In the genomic region with DNA sequence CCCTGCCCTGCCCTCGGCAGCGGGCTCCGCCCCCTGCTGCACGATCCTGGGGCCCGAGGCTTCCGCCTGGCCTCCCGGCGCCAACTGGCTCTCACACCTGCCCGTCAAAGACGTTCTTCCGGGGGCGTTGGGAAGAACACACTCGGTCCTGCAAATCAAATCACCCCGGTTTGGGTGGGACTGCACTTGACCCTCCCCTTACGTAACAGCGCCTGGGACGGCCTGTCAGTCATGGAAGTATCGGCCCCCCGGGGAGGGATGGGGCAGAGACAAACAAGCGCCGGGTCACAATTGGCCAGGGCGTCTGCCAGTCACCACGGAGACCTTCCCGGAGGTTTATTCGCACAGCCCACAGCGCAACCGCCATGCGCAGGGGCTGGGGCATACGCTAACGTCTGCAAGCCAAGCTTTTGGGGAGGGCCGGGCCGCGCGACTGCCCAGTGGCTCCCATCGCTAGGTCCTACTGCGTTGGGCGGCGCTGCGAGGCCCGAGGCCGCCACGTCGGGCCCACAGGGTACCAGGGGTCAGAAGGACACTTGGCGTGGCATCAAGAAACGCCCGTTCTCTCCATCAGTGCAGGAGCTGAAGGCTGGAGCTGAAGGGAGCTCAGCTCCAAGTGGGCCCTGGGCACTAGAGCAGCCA, we compare ENCODE assay signal across 8 cellular contexts. TPM values are rescaled to one million over a fixed set of nuclear protein-coding genes. Genes with fewer than 3 reads are reported as not detected.
DNase-seq lines count a peak whose midpoint lies in the region; ATAC-seq, FAIRE-seq and TF ChIP-seq lines count a peak whose summit lies in the region.

No MANE protein-coding gene starts in this region.

- H3K4me3 ChIP-seq in ascending aorta (peak overlapping the region; percentile 83 to 93), right atrium auricular region (peak overlapping the region; percentile 74 to 90), psoas muscle (peak overlapping the region; percentile 87)

- H3K36me3 Mint-ChIP-seq in T-helper 2 cell treated with Interferon-gamma antibody and Interleukin-4, amounts not matched to agents 5 μg/mL and 100 μg/mL, for 36 hours (ENCODE audit: low read depth) = peaks cover 20% of the 10 kb centered on the region

- H3K4me1 Mint-ChIP-seq in T-helper 2 cell treated with Interferon-gamma antibody and Interleukin-4, amounts not matched to agents 5 μg/mL and 100 μg/mL, for 36 hours (ENCODE audit: low read depth) = peaks cover 44% of the 10 kb centered on the region

- H3K27ac ChIP-seq in ascending aorta (peak overlapping the region; percentile 91 to 97), right atrium auricular region (peak overlapping the region; percentile 98), psoas muscle (peak overlapping the region; percentile 97)

- H3K27me3 ChIP-seq in ascending aorta = no peaks in the 10 kb centered on the region
- no peaks in the 10 kb centered on the region for H3K27me3 ChIP-seq in right atrium auricular region
- no peaks in the 10 kb centered on the region for H3K27me3 ChIP-seq in psoas muscle (ENCODE audit: insufficient read depth in 3 of 3, low read length in 2 of 3)

- peaks cover 10 to 27% of the 10 kb centered on the region in 2 donors for H3K4me1 ChIP-seq in ascending aorta
- H3K4me1 ChIP-seq in right atrium auricular region = peaks cover 0 to 44% of the 10 kb centered on the region in 2 donors
- H3K4me1 ChIP-seq in psoas muscle = peaks cover 24% of the 10 kb centered on the region

- ATAC-seq in GM18505 (IDR thresholded peaks at IDR 0.05; ENCODE audit: unreplicated experiment) (peak; percentile 95), HG02970 (IDR thresholded peaks at IDR 0.05; ENCODE audit: low FRiP score, unreplicated experiment) (peak; percentile 97), psoas muscle (peak; percentile 90 to 94 (median 93))

- H3K27ac Mint-ChIP-seq in T-helper 2 cell treated with Interferon-gamma antibody and Interleukin-4, amounts not matched to agents 5 μg/mL and 100 μg/mL, for 36 hours = peak overlapping the region; percentile 88

- TF ChIP-seq POLR2A in GM18505 (IDR thresholded peaks at IDR 0.05; ENCODE audit: borderline replicate concordance, extremely low read depth, insufficient read depth, insufficient read length) = peak; percentile 93

- H3K36me3 ChIP-seq in ascending aorta (peaks cover 0 to 9% of the 10 kb centered on the region in 2 donors), right atrium auricular region (peaks cover 10% of the 10 kb centered on the region), psoas muscle (ENCODE audit: insufficient read depth in 1 of 2, low read depth in 1 of 2) (peaks cover 0 to 18% of the 10 kb centered on the region in 2 donors)

- H3K9me3 Mint-ChIP-seq in T-helper 2 cell treated with Interferon-gamma antibody and Interleukin-4, amounts not matched to agents 5 μg/mL and 100 μg/mL, for 36 hours = no peaks in the 10 kb centered on the region

- intact Hi-C loops in ascending aorta (cut with DNase I) = loop anchor here (1.0 to 10.0 kb wide), 7 partner anchors 68 to 2001 kb away; a partner anchor contains a TSS
- intact Hi-C loops in psoas muscle (cut with DNase I) = loop anchor here in 1 of 2 donors (5.0 kb wide), 1 partner anchor 66 kb away; no protein-coding TSS in a partner anchor

- H3K27me3 Mint-ChIP-seq in T-helper 2 cell treated with Interferon-gamma antibody and Interleukin-4, amounts not matched to agents 5 μg/mL and 100 μg/mL, for 36 hours (ENCODE audit: low read depth) = no peaks in the 10 kb centered on the region

- TF ChIP-seq CTCF in ascending aorta (IDR thresholded peaks at IDR 0.05) = no peak
- no peak for TF ChIP-seq CTCF in right atrium auricular region (IDR thresholded peaks at IDR 0.05)
- no peak for TF ChIP-seq CTCF in psoas muscle (IDR thresholded peaks at IDR 0.05)

- DNase-seq in NCI-H187 treated with DMSO at 0.1 percent for 48 hours (lab: John Stamatoyannopoulos, UW) (peak; percentile 90), ascending aorta (ENCODE audit: low spot score in 2 of 2) (peak; percentile 100), right atrium auricular region (ENCODE audit: low spot score) (peak; percentile 100), psoas muscle (peak; percentile 100), urothelium cell line (ENCODE audit: low spot score) (peak; percentile 99)
- DNase-seq in T-helper 2 cell treated with Interferon-gamma antibody and Interleukin-4, amounts not matched to agents 5 μg/mL and 100 μg/mL, for 36 hours (ENCODE audit: low spot score) = peak; percentile 100

- H3K9me3 ChIP-seq in ascending aorta (no peaks in the 10 kb centered on the region), right atrium auricular region (no peaks in the 10 kb centered on the region), psoas muscle (no peaks in the 10 kb centered on the region)

- 0 to 1% (median 0%) methylated on average over 46 of the region's 46 CpGs for WGBS in psoas muscle, 3 donors

- H3K4me3 Mint-ChIP-seq in T-helper 2 cell treated with Interferon-gamma antibody and Interleukin-4, amounts not matched to agents 5 μg/mL and 100 μg/mL, for 36 hours = peak overlapping the region; percentile 93

- FAIRE-seq in urothelium cell line (lab: Jason Lieb, UNC) = no peak

RNA-seq across cellular contexts. Expression of a gene that starts 0.4 kb away (rescaled TPM):
- total RNA-seq in ascending aorta (58.0 TPM), right atrium auricular region (10 to 100 TPM; 49.8 to 85.3 TPM), psoas muscle (10 to 100 TPM; 62.5 to 78.8 (median 66.8) TPM)
- polyA plus RNA-seq in psoas muscle = 10 to 100 TPM; 27.6 to 88.1 (median 44.2) TPM

Comparison
In these comparisons a context has a peak if more than half of its experiments do, and no peak if none do; other contexts are left out.
1. Peak in every context shown above with its lines: DNase-seq, ATAC-seq, H3K4me3 ChIP-seq and H3K27ac ChIP-seq.